ENCODE assay signal across 11 cellular contexts in the genomic region with DNA sequence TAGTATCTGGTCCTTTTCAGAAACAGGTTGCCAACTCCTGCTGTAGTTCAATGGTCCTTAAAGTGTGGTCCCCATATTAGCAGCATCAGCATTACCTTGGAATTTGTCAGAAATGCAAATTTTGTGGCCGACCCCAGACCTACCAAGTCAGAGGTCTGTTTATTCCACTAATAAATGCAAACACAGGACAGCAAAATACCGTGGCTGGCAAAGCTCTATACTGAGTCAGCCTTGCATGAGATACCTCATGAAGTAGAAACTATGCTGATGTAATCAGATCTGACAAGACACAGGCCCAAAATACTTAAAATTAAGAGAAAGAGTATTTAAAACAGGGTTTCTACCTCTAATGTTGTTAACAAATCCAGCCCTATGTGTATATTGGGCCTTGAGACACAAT. TPM values are rescaled to one million over a fixed set of nuclear protein-coding genes. Genes with fewer than 3 reads are reported as not detected.
A peak's percentile ranks its signal among the peaks of the same experiment; 100 is the strongest.
DNase-seq lines count a peak whose midpoint lies in the region; ATAC-seq and TF ChIP-seq lines count a peak whose summit lies in the region.
"Had no signal": no experiment of that assay in that cellular context is flagged by ENCODE, and none has a peak within 500 bp of the region (broad histone marks: within the 10 kb centered on the region; RNA-seq: fewer than 3 reads in every experiment).

No MANE protein-coding gene starts in this region.

- H3K36me3 ChIP-seq in RWPE2 (ENCODE audit: low read depth) (no peaks in the 10 kb centered on the region), trophoblast cell (ENCODE audit: control insufficient read depth in 1 of 2, insufficient read depth in 2 of 2, low read length in 2 of 2) (no peaks in the 10 kb centered on the region)

- H3K4me2 ChIP-seq in trophoblast cell (ENCODE audit: low read length) = peak overlapping the region; percentile 24

- TF ChIP-seq CTCF in RWPE2 (IDR thresholded peaks at IDR 0.05; ENCODE audit: poor library complexity, severe bottlenecking) = no peak
- no peak for TF ChIP-seq CTCF in fibroblast of mammary gland (conservative IDR thresholded peaks at IDR 0.05; ENCODE audit: control insufficient read depth, insufficient read depth, low read depth, low read length)

- H3K4me1 ChIP-seq in RWPE2 (ENCODE audit: insufficient read depth, poor library complexity, severe bottlenecking) (peaks cover 11% of the 10 kb centered on the region), trophoblast cell (ENCODE audit: control insufficient read depth in 1 of 2, insufficient read depth in 2 of 2, low read length in 2 of 2) (peaks cover 7 to 10% of the 10 kb centered on the region in 2 experiments)

- H3K23ac ChIP-seq in trophoblast cell (ENCODE audit: low read length) = no peak overlapping the region

- no peak overlapping the region for H4K12ac ChIP-seq in trophoblast cell (ENCODE audit: low read depth, low read length)

- peaks cover 7% of the 10 kb centered on the region for H3K79me1 ChIP-seq in trophoblast cell (ENCODE audit: low read length)

- intact Hi-C loops in Right ventricle myocardium superior (cut with DNase I) = no loop called here

- H3K9me3 ChIP-seq in RWPE2 (ENCODE audit: severe bottlenecking) (no peaks in the 10 kb centered on the region), trophoblast cell (ENCODE audit: insufficient read depth, low read depth, low read length) (no peaks in the 10 kb centered on the region)

- no peak overlapping the region for H4K91ac ChIP-seq in trophoblast cell (ENCODE audit: low read depth, low read length)

- no peak overlapping the region for H2BK120ac ChIP-seq in trophoblast cell (ENCODE audit: insufficient read depth, low read length, poor library complexity)

- no peak overlapping the region for H3K14ac ChIP-seq in trophoblast cell (ENCODE audit: low read length)

- peak; percentile 33 for DNase-seq in HCEC 1CT
- no peak for DNase-seq in RWPE2 (ENCODE audit: low spot score)
- peak; percentile 52 for DNase-seq in fibroblast of mammary gland (ENCODE audit: low read depth)
- peak in 1 of 2 donors; percentile 13 for DNase-seq in trophoblast cell
- DNase-seq in Right ventricle myocardium superior = no peak
- DNase-seq in iPS-NIHi7 (ENCODE audit: extremely low spot score) = no peak
- DNase-seq: activated gamma-delta T cell; left cardiac atrium; NK-92 treated with Interleukin-12 subunit alpha and Interleukin-12 subunit beta, amount 100 ng/mL, for 24 hours had no signal

- no CpG with 5 or more reads among the region's 2 CpGs for WGBS in trophoblast cell (ENCODE audit: extremely low coverage, insufficient coverage, insufficient read length)

- H3K9ac ChIP-seq in trophoblast cell (ENCODE audit: low read length) = no peak overlapping the region

- H2BK12ac ChIP-seq in trophoblast cell (ENCODE audit: low read length) = no peak overlapping the region

- no peak overlapping the region for H3K4me3 ChIP-seq in RWPE2 (ENCODE audit: severe bottlenecking)
- H3K4me3 ChIP-seq in fibroblast of mammary gland (ENCODE audit: control insufficient read depth, low read depth, low read length) = no peak overlapping the region
- no peak overlapping the region for H3K4me3 ChIP-seq in trophoblast cell (ENCODE audit: low read depth, low read length)
- H3K4me3 ChIP-seq: BLaER1 treated with 17β-estradiol and CSF1 and Interleukin-3, amounts not matched to agents 10 nM and 100 nM had no signal

- H2AFZ ChIP-seq in trophoblast cell (ENCODE audit: insufficient read depth, low read length, poor library complexity) = no peak overlapping the region

- no peak overlapping the region for H3K18ac ChIP-seq in trophoblast cell (ENCODE audit: low read length)

- H3K79me2 ChIP-seq in trophoblast cell (ENCODE audit: control insufficient read depth, insufficient read depth, low read length, poor library complexity) = peaks cover 18% of the 10 kb centered on the region

- ATAC-seq in RWPE2 (ENCODE audit: low read depth) (peak; percentile 23; the same call in 1 of the 3 replicates), Right ventricle myocardium superior (ENCODE audit: poor library complexity) (no peak), HG02852 (IDR thresholded peaks at IDR 0.05; ENCODE audit: unreplicated experiment) (no peak)
- ATAC-seq: left cardiac atrium had no signal

- H3K27ac ChIP-seq in RWPE2 (ENCODE audit: poor library complexity, severe bottlenecking) (no peak overlapping the region), trophoblast cell (ENCODE audit: low read depth, low read length) (peak overlapping the region; percentile 39)
- H3K27ac ChIP-seq: BLaER1 treated with 17β-estradiol and CSF1 and Interleukin-3, amounts not matched to agents 10 nM and 100 nM had no signal

- no peak overlapping the region for H4K8ac ChIP-seq in trophoblast cell (ENCODE audit: low read depth, low read length)

- H3K4ac ChIP-seq in trophoblast cell (ENCODE audit: low read depth, low read length) = peak overlapping the region; percentile 51

- no peak overlapping the region for H2AK5ac ChIP-seq in trophoblast cell (ENCODE audit: low read length)

- H2BK5ac ChIP-seq in trophoblast cell (ENCODE audit: low read depth, low read length, poor library complexity) = no peak overlapping the region

- H3K27me3 ChIP-seq in RWPE2 (ENCODE audit: insufficient read depth, poor library complexity, severe bottlenecking) = no peaks in the 10 kb centered on the region
- H3K27me3 ChIP-seq in trophoblast cell (ENCODE audit: insufficient read depth, low read length) = no peaks in the 10 kb centered on the region
- H3K27me3 ChIP-seq: BLaER1 treated with 17β-estradiol and CSF1 and Interleukin-3, amounts not matched to agents 10 nM and 100 nM had no signal

RNA-seq across cellular contexts. Expression of gene GOLM1, which starts 3.0 kb away (rescaled TPM):
- polyA plus RNA-seq in trophoblast cell (2013) = 48.3 and 51.8 TPM in 2 replicates
- 3.7 TPM for total RNA-seq in Right ventricle myocardium superior

Comparison
In these comparisons a context has a peak if more than half of its experiments do, and no peak if none do; other contexts are left out.
1. DNase-seq: peak in HCEC 1CT (single experiment) and fibroblast of mammary gland (single experiment); none in RWPE2 (single experiment), Right ventricle myocardium superior (single experiment) and iPS-NIHi7 (single experiment).